In genomic region chr10:22657566-22658190, GRCh38 we compare ENCODE assay signal across 17 cellular contexts. TPM values are rescaled to one million over a fixed set of nuclear protein-coding genes. Genes with fewer than 3 reads are reported as not detected.
DNase-seq lines count a peak whose midpoint lies in the region; ATAC-seq and TF ChIP-seq lines count a peak whose summit lies in the region.
"Had no signal": no experiment of that assay in that cellular context is flagged by ENCODE, and none has a peak within 500 bp of the region (broad histone marks: within the 10 kb centered on the region; RNA-seq: fewer than 3 reads in every experiment).

No MANE protein-coding gene starts in this region.

- peaks cover 59 to 94% (median 88%) of the 10 kb centered on the region in 3 donors for H3K4me1 Mint-ChIP-seq in naive B cell

- H3K27ac ChIP-seq in BLaER1: no peak overlapping the region
- H3K27ac ChIP-seq in transverse colon: no peak overlapping the region
- H3K27ac ChIP-seq in tibial nerve: no peak overlapping the region
- H3K27ac ChIP-seq: gastroesophageal sphincter, pancreas had no signal

- H3K27me3 ChIP-seq in BLaER1 (no peaks in the 10 kb centered on the region), transverse colon (no peaks in the 10 kb centered on the region), tibial nerve (no peaks in the 10 kb centered on the region)
- H3K27me3 ChIP-seq: gastroesophageal sphincter, pancreas had no signal

- ATAC-seq in naive B cell (ENCODE audit: low read depth in 2 of 2): no peak
- no peak for ATAC-seq in GM21717 (IDR thresholded peaks at IDR 0.05; ENCODE audit: unreplicated experiment)
- ATAC-seq: gastroesophageal sphincter, GM23338, left colon, pancreas had no signal

- in situ Hi-C loops in transverse colon (cut with MboI; ENCODE audit: low pct_ligation_motif_present in 1 of 4, low pct_unique_long_range_greater_than_20kb in 1 of 4, low sequenced_read_pairs in 3 of 4): no loop called here

- H3K9me3 ChIP-seq in BLaER1: no peaks in the 10 kb centered on the region
- H3K9me3 ChIP-seq in transverse colon: no peaks in the 10 kb centered on the region
- no peaks in the 10 kb centered on the region for H3K9me3 ChIP-seq in tibial nerve
- H3K9me3 ChIP-seq: gastroesophageal sphincter, pancreas had no signal

- peak overlapping the region; percentile 13; the same call in 1 of the 2 replicates for H3K4me2 ChIP-seq in BLaER1
- H3K4me2 ChIP-seq: GM23338 had no signal

- no peaks in the 10 kb centered on the region for H3K27me3 Mint-ChIP-seq in naive B cell
- H3K27me3 Mint-ChIP-seq: dendritic cell treated with granulocyte-macrophage colony-stimulating factor and Interleukin-4, amounts not matched to agents 40 ng/mL and 50 ng/mL, for 4 days had no signal

- H4K20me1 ChIP-seq in BLaER1: peaks cover 70% of the 10 kb centered on the region

- no peak overlapping the region for H3K9ac ChIP-seq in BLaER1

- no peaks in the 10 kb centered on the region for H3K9me3 Mint-ChIP-seq in naive B cell
- H3K9me3 Mint-ChIP-seq: dendritic cell treated with granulocyte-macrophage colony-stimulating factor and Interleukin-4, amounts not matched to agents 40 ng/mL and 50 ng/mL, for 4 days; GM23338 had no signal

- H3K4me3 Mint-ChIP-seq in naive B cell: peak overlapping the region in 2 of 8 donors; percentile 35 to 40
- H3K4me3 Mint-ChIP-seq: dendritic cell treated with granulocyte-macrophage colony-stimulating factor and Interleukin-4, amounts not matched to agents 40 ng/mL and 50 ng/mL, for 4 days; GM23338 had no signal

- no peaks in the 10 kb centered on the region for H3K36me3 Mint-ChIP-seq in naive B cell

- TF ChIP-seq CTCF in transverse colon (IDR thresholded peaks at IDR 0.05): no peak
- TF ChIP-seq CTCF in tibial nerve (IDR thresholded peaks at IDR 0.05): no peak

- DNase-seq in ELR (ENCODE audit: low read depth): peak; percentile 34
- peak; percentile 41 for DNase-seq in amniotic epithelial cell (ENCODE audit: low read depth)
- DNase-seq in naive B cell: no peak
- DNase-seq in DMS53 treated with DMSO at 0.1 percent for 48 hours (lab: John Stamatoyannopoulos, UW; ENCODE audit: unreplicated experiment): no peak
- no peak for DNase-seq in transverse colon
- DNase-seq in tibial nerve (ENCODE audit: low spot score in 2 of 2): no peak
- DNase-seq: COR-L47, left colon, NCI-H1092, NCI-H510A treated with DMSO at 0.1 percent for 48 hours, pancreas, RPMI8226 had no signal

- 66 to 82% methylated on average over 5 of the region's 5 CpGs for WGBS in transverse colon (ENCODE audit: low coverage in 1 of 2), 2 donors
- 55 to 68% methylated on average over 5 of the region's 5 CpGs for WGBS in tibial nerve, 2 donors

- H3K27ac Mint-ChIP-seq in naive B cell: peak overlapping the region; percentile 8 to 76 (median 44)
- H3K27ac Mint-ChIP-seq: dendritic cell treated with granulocyte-macrophage colony-stimulating factor and Interleukin-4, amounts not matched to agents 40 ng/mL and 50 ng/mL, for 4 days; GM23338 had no signal

- H3K36me3 ChIP-seq in BLaER1 (0 out of 2 replicates have a peak, but pooled peaks cover 1% of the 10 kb centered on the region), transverse colon (no peaks in the 10 kb centered on the region), tibial nerve (no peaks in the 10 kb centered on the region)
- H3K36me3 ChIP-seq: pancreas had no signal

- H3K4me1 ChIP-seq in BLaER1 (peaks cover 28% of the 10 kb centered on the region), transverse colon (peaks cover 0 to 41% (median 8%) of the 10 kb centered on the region in 4 donors), tibial nerve (peaks cover 0 to 27% (median 11%) of the 10 kb centered on the region in 4 donors)

- no peak for TF ChIP-seq EP300 in transverse colon (IDR thresholded peaks at IDR 0.05; ENCODE audit: low read depth)
- TF ChIP-seq EP300 in tibial nerve (IDR thresholded peaks at IDR 0.05): no peak

- intact Hi-C loops in transverse colon (cut with DNase I; ENCODE audit: low total_unique reads): no loop called here

- H3K4me3 ChIP-seq in BLaER1 (no peak overlapping the region), transverse colon (no peak overlapping the region), tibial nerve (no peak overlapping the region)
- H3K4me3 ChIP-seq: gastroesophageal sphincter, GM23338, pancreas had no signal

- TF ChIP-seq POLR2A in transverse colon (IDR thresholded peaks at IDR 0.05) (no peak), tibial nerve (IDR thresholded peaks at IDR 0.05) (no peak)

RNA-seq across cellular contexts. Expression of gene PIP4K2A, which starts 56.7 kb away (rescaled TPM):
- 10 to 100 TPM; 16.8 to 45.7 (median 26.3) TPM for polyA plus RNA-seq in naive B cell (ENCODE audit: low read depth in 6 of 6)
- total RNA-seq in transverse colon (10 to 100 TPM in 3 of 4 donors, 1 to 10 TPM in 1; 2.6 to 14.9 (median 12.4) TPM), tibial nerve (10 to 100 TPM; 29.3 to 52.4 (median 34.5) TPM)

Comparison
In these comparisons a context has a peak if more than half of its experiments do, and no peak if none do; other contexts are left out.
1. DNase-seq: peak in ELR (single experiment) and amniotic epithelial cell (single experiment); none in naive B cell (single experiment), DMS53 treated with DMSO at 0.1 percent for 48 hours (single experiment), transverse colon (single experiment) and tibial nerve (0 of 2).